ENCODE assay signal across 18 cellular contexts in genomic region chr20:57773059-57773815, GRCh38.
DNase-seq lines count a peak whose midpoint lies in the region; ATAC-seq and TF ChIP-seq lines count a peak whose summit lies in the region.
"Had no signal": no experiment of that assay in that cellular context is flagged by ENCODE, and none has a peak within 500 bp of the region (broad histone marks: within the 10 kb centered on the region; RNA-seq: fewer than 3 reads in every experiment).

No MANE protein-coding gene starts in this region.

- in situ Hi-C loops in GM23248 (cut with MboI): no loop called here

- H3K4me2 ChIP-seq in GM23248 (ENCODE audit: unreplicated experiment): peak overlapping the region; percentile 37

- peaks cover 16% of the 10 kb centered on the region for H3K4me1 ChIP-seq in GM23248 (ENCODE audit: insufficient read depth)
- no peaks in the 10 kb centered on the region for H3K4me1 ChIP-seq in endodermal cell (ENCODE audit: control insufficient read depth, insufficient read depth, low read length)
- peaks cover 0 to 4% (median 0%) of the 10 kb centered on the region in 4 donors for H3K4me1 ChIP-seq in sigmoid colon
- H3K4me1 ChIP-seq: left ventricle myocardium inferior had no signal

- no peak overlapping the region for H3K27ac Mint-ChIP-seq in endodermal cell
- H3K27ac Mint-ChIP-seq: immature natural killer cell, T-helper 17 cell had no signal

- no peaks in the 10 kb centered on the region for H3F3A ChIP-seq in GM23248 (ENCODE audit: insufficient read depth)

- peaks cover 22% of the 10 kb centered on the region for H3K4me1 Mint-ChIP-seq in endodermal cell
- H3K4me1 Mint-ChIP-seq in activated T-cell treated with anti-CD3 and anti-CD28 coated beads, Interleukin-2, amount 50 U/mL, for 4 hours (ENCODE audit: low read depth): no peaks in the 10 kb centered on the region
- H3K4me1 Mint-ChIP-seq: T-helper 17 cell had no signal

- no peak for ATAC-seq in GM21619 (IDR thresholded peaks at IDR 0.05; ENCODE audit: unreplicated experiment)
- no peak for ATAC-seq in activated T-cell treated with anti-CD3 and anti-CD28 coated beads, Interleukin-2, amount 50 U/mL, for 4 hours

- TF ChIP-seq EP300 in sigmoid colon (IDR thresholded peaks at IDR 0.05): no peak

- DNase-seq in GM23248: no peak
- DNase-seq in NCI-H526 treated with DMSO at 0.1 percent for 48 hours (lab: John Stamatoyannopoulos, UW): peak; percentile 97
- peak; percentile 32 for DNase-seq in endodermal cell
- peak; percentile 3 for DNase-seq in sigmoid colon
- DNase-seq in MV-4-11 (lab: John Stamatoyannopoulos, UW): no peak
- no peak for DNase-seq in activated T-cell treated with anti-CD3 and anti-CD28 coated beads, Interleukin-2, amount 50 U/mL, for 4 hours
- DNase-seq: activated CD8-positive, alpha-beta memory T cell treated with anti-CD3 and anti-CD28 coated beads for 24 hours; immature natural killer cell; left ventricle myocardium inferior; midbrain; naive thymus-derived CD8-positive, alpha-beta T cell; NCI-H1105; NCI-H187 treated with DMSO at 0.1 percent for 48 hours; T-helper 17 cell had no signal

- intact Hi-C loops in sigmoid colon (cut with DNase I): no loop called here

- no peaks in the 10 kb centered on the region for H3K9me2 ChIP-seq in GM23248 (ENCODE audit: insufficient read depth)

- TF ChIP-seq CTCF in endodermal cell (conservative IDR thresholded peaks at IDR 0.05): no peak
- no peak for TF ChIP-seq CTCF in sigmoid colon (IDR thresholded peaks at IDR 0.05)

- H3K4me3 ChIP-seq in GM23248: no peak overlapping the region
- no peak overlapping the region for H3K4me3 ChIP-seq in endodermal cell (ENCODE audit: low read length)
- H3K4me3 ChIP-seq in sigmoid colon: no peak overlapping the region
- H3K4me3 ChIP-seq: left ventricle myocardium inferior, SK-N-MC, upper lobe of left lung had no signal

- no peaks in the 10 kb centered on the region for H4K20me1 ChIP-seq in GM23248 (ENCODE audit: insufficient read depth)

- 87 to 89% methylated on average over 9 of the region's 9 CpGs for WGBS in GM23248 (ENCODE audit: low coverage in 1 of 2, low lambda C conversion rate in 2 of 2, missing lambda C conversion rate in 2 of 2), 2 experiments
- WGBS in endodermal cell (ENCODE audit: insufficient coverage in 1 of 2, insufficient read length in 1 of 2), 2 experiments: 93 to 95% methylated on average over 9 of the region's 9 CpGs
- WGBS in sigmoid colon, 2 donors: 76 to 84% methylated on average over 9 of the region's 9 CpGs

- no peaks in the 10 kb centered on the region for H3K9me3 Mint-ChIP-seq in endodermal cell
- H3K9me3 Mint-ChIP-seq in activated T-cell treated with anti-CD3 and anti-CD28 coated beads, Interleukin-2, amount 50 U/mL, for 4 hours: no peaks in the 10 kb centered on the region
- H3K9me3 Mint-ChIP-seq: immature natural killer cell; naive thymus-derived CD8-positive, alpha-beta T cell had no signal

- TF ChIP-seq POLR2A in sigmoid colon (IDR thresholded peaks at IDR 0.05): no peak

- no peak overlapping the region for H3K9ac ChIP-seq in GM23248
- H3K9ac ChIP-seq in endodermal cell (ENCODE audit: extremely low read depth, low read length, poor library complexity, severe bottlenecking): no peak overlapping the region

- peaks cover 15% of the 10 kb centered on the region for H3K27me3 Mint-ChIP-seq in endodermal cell (ENCODE audit: insufficient read depth)
- H3K27me3 Mint-ChIP-seq in activated T-cell treated with anti-CD3 and anti-CD28 coated beads, Interleukin-2, amount 50 U/mL, for 4 hours (ENCODE audit: low read depth): peaks cover 5% of the 10 kb centered on the region

- H3K4me3 Mint-ChIP-seq in endodermal cell: no peak overlapping the region
- no peak overlapping the region for H3K4me3 Mint-ChIP-seq in activated T-cell treated with anti-CD3 and anti-CD28 coated beads, Interleukin-2, amount 50 U/mL, for 4 hours
- H3K4me3 Mint-ChIP-seq: immature natural killer cell; naive thymus-derived CD8-positive, alpha-beta T cell; T-helper 17 cell had no signal

- no peaks in the 10 kb centered on the region for H3K9me3 ChIP-seq in GM23248 (ENCODE audit: low read depth)
- H3K9me3 ChIP-seq in endodermal cell (ENCODE audit: control insufficient read depth, low read length): no peaks in the 10 kb centered on the region
- H3K9me3 ChIP-seq in sigmoid colon: no peaks in the 10 kb centered on the region
- H3K9me3 ChIP-seq: left ventricle myocardium inferior, upper lobe of left lung had no signal

- H3K36me3 Mint-ChIP-seq in endodermal cell (ENCODE audit: low read depth): no peaks in the 10 kb centered on the region
- H3K36me3 Mint-ChIP-seq in activated T-cell treated with anti-CD3 and anti-CD28 coated beads, Interleukin-2, amount 50 U/mL, for 4 hours (ENCODE audit: insufficient read depth): no peaks in the 10 kb centered on the region
- H3K36me3 Mint-ChIP-seq: CD4-positive, CD25-positive, alpha-beta regulatory T cell; immature natural killer cell; naive thymus-derived CD8-positive, alpha-beta T cell had no signal

- H3K79me2 ChIP-seq in GM23248 (ENCODE audit: insufficient read depth): no peaks in the 10 kb centered on the region

- 0 out of 2 replicates have a peak, but pooled peaks cover under 1% of the 10 kb centered on the region for H3K27me3 ChIP-seq in GM23248 (replicated peaks; ENCODE audit: insufficient read depth)
- H3K27me3 ChIP-seq in endodermal cell (ENCODE audit: control insufficient read depth, insufficient read depth, low read length, poor library complexity, severe bottlenecking): no peaks in the 10 kb centered on the region
- no peaks in the 10 kb centered on the region for H3K27me3 ChIP-seq in sigmoid colon
- H3K27me3 ChIP-seq: upper lobe of left lung had no signal

- H3K27ac ChIP-seq in GM23248 (no peak overlapping the region), endodermal cell (ENCODE audit: low read depth, low read length) (no peak overlapping the region), sigmoid colon (no peak overlapping the region)
- H3K27ac ChIP-seq: left ventricle myocardium inferior, SK-N-MC, upper lobe of left lung had no signal

- 0 out of 2 replicates have a peak overlapping the region, but pooled peaks have one; percentile 9 for H2AFZ ChIP-seq in GM23248

- H3K36me3 ChIP-seq in GM23248 (ENCODE audit: low read depth) (no peaks in the 10 kb centered on the region), endodermal cell (ENCODE audit: control insufficient read depth, insufficient read depth, low read length) (no peaks in the 10 kb centered on the region), sigmoid colon (no peaks in the 10 kb centered on the region)
- H3K36me3 ChIP-seq: left ventricle myocardium inferior, upper lobe of left lung had no signal

Comparison
In these comparisons a context has a peak if more than half of its experiments do, and no peak if none do; other contexts are left out.
1. DNase-seq: peak in NCI-H526 treated with DMSO at 0.1 percent for 48 hours (single experiment), endodermal cell (single experiment) and sigmoid colon (single experiment); none in GM23248 (single experiment), MV-4-11 (single experiment) and activated T-cell treated with anti-CD3 and anti-CD28 coated beads, Interleukin-2, amount 50 U/mL, for 4 hours (single experiment).